Comparison of ENCODE assay signal across 15 cellular contexts in the genomic region with DNA sequence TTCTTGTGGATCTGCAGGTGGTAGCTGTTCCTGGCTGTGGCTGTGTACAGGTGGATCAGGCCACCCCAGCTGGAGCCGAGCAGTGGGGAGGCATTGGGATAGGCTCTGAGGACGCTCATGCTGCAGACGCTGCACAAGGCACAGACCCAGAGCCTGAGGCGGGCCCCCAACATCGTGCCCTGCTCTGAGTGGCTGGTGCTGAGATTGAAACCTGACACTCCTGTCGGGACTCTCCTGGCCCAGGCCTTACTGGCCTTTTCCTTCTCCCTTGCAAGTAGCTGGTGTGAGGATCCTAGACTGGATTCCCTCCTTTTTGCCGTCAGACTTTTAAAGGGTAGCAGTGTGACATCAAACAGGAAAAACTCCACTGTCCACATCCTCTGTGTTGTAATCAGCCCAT. TPM values are rescaled to one million over a fixed set of nuclear protein-coding genes. Genes with fewer than 3 reads are reported as not detected.
A peak's percentile ranks its signal among the peaks of the same experiment; 100 is the strongest.
DNase-seq lines count a peak whose midpoint lies in the region; ATAC-seq, FAIRE-seq and TF ChIP-seq lines count a peak whose summit lies in the region.
"Had no signal": no experiment of that assay in that cellular context is flagged by ENCODE, and none has a peak within 500 bp of the region (broad histone marks: within the 10 kb centered on the region; RNA-seq: fewer than 3 reads in every experiment).

A gene (minus strand): TSS at position 303 of the 400 bp plus-strand sequence. CDS start 130 bp downstream, at position 173.

- BruUV-seq in HepG2 (replicated peaks; lab: Mats Ljungman, UMichigan) (no TSS peak), Calu3 (replicated peaks; lab: Mats Ljungman, UMichigan) (no TSS peak)

- H3K27ac ChIP-seq in HepG2 (ENCODE audit: extremely low read length, insufficient read depth, low read length): no peak within 1 kb of the TSS

- POLR2A ChIA-PET in HepG2 (lab: Yijun Ruan, JAX): no interaction called here

- no peak within 1 kb of the TSS for H3K9ac ChIP-seq in HepG2 (ENCODE audit: insufficient read depth, low read depth, low read length)

- no peaks in the 10 kb centered on the region for H3K36me3 Mint-ChIP-seq in Calu3 (ENCODE audit: insufficient read depth, unreplicated experiment)
- H3K36me3 Mint-ChIP-seq: memory B cell; stimulated activated naive B cell treated with anti-CD40 and anti-IgM and Interleukin-4, amounts not matched to agents 10 μg/mL and 1 μg/mL and 100 μg/mL, for 72 hours had no signal

- no peak within 1 kb of the TSS for H2AFZ ChIP-seq in HepG2 (ENCODE audit: low read length)

- peaks cover 24% of the 10 kb centered on the region for H3K4me1 ChIP-seq in HepG2 (ENCODE audit: insufficient read depth, low read length)

- no peaks in the 10 kb centered on the region for H3K9me3 ChIP-seq in HepG2 (ENCODE audit: low read length)

- no peak for TF ChIP-seq POLR2A in HepG2 (IDR thresholded peaks at IDR 0.05; ENCODE audit: insufficient read depth in 1 of 2, low read depth in 2 of 2, low read length in 2 of 2)

- H3K4me1 Mint-ChIP-seq in Calu3 (ENCODE audit: low read depth, unreplicated experiment): no peaks in the 10 kb centered on the region
- H3K4me1 Mint-ChIP-seq: activated B cell treated with CpG ODN at 0.5 μM for 24 hours, memory B cell had no signal

- in situ Hi-C loops in HepG2 (cut with HindIII; ENCODE audit: extremely low pct_ligation_motif_present, low pct_unique_long_range_greater_than_20kb): no loop called here

- TF ChIP-seq RAD21 in Ishikawa (IDR thresholded peaks at IDR 0.05; ENCODE audit: low read depth): no peak
- TF ChIP-seq RAD21 in HepG2 (CRISPR knock-in tag; IDR thresholded peaks at IDR 0.05): no peak

- H3K27ac Mint-ChIP-seq in Calu3 (ENCODE audit: unreplicated experiment): no peak within 1 kb of the TSS
- H3K27ac Mint-ChIP-seq: activated B cell treated with CpG ODN at 0.5 μM for 24 hours; memory B cell; stimulated activated naive B cell treated with anti-CD40 and anti-IgM and Interleukin-4, amounts not matched to agents 10 μg/mL and 1 μg/mL and 100 μg/mL, for 72 hours had no signal

- H3K4me2 ChIP-seq in HepG2 (ENCODE audit: low read depth, low read length): 0 out of 2 replicates have a peak within 1 kb of the TSS, but pooled peaks have one; percentile 18

- ATAC-seq in HepG2: peak; percentile 96
- ATAC-seq: stimulated activated naive B cell treated with anti-CD40 and anti-IgM and Interleukin-4, amounts not matched to agents 10 μg/mL and 1 μg/mL and 100 μg/mL, for 72 hours had no signal

- FAIRE-seq in HepG2 (lab: Jason Lieb, UNC): no peak
- FAIRE-seq: small intestine had no signal

- H4K20me1 ChIP-seq in HepG2 (ENCODE audit: insufficient read depth, low read length): no peaks in the 10 kb centered on the region

- WGBS in HepG2 (ENCODE audit: low lambda C conversion rate): 4% methylated on average over 5 of the region's 7 CpGs

- DNase-seq in Daoy (ENCODE audit: low read depth): peak; percentile 68
- DNase-seq in ecto neural progenitor cell (ENCODE audit: low spot score): peak; percentile 91
- DNase-seq in HepG2 (ENCODE audit: low spot score): peak; percentile 6
- no peak for DNase-seq in AML-193 (lab: John Stamatoyannopoulos, UW)
- no peak for DNase-seq in Calu3
- DNase-seq in C1 segment of cervical spinal cord (lab: John Stamatoyannopoulos, UW): no peak
- no peak for DNase-seq in T-helper 1 cell
- DNase-seq: activated B cell treated with CpG ODN at 0.5 μM for 24 hours; activated effector memory CD4-positive, alpha-beta T cell treated with anti-CD3 and anti-CD28 coated beads, Interleukin-2, amount 50 U/mL, for 16 hours; NK-92 treated with Interleukin-12 subunit alpha and Interleukin-12 subunit beta, amount 100 ng/mL, for 24 hours; stimulated activated naive B cell treated with anti-CD40 and anti-IgM and Interleukin-4, amounts not matched to agents 10 μg/mL and 1 μg/mL and 100 μg/mL, for 72 hours had no signal

- no peak within 1 kb of the TSS for H3K4me3 Mint-ChIP-seq in Calu3 (ENCODE audit: low read depth, unreplicated experiment)
- H3K4me3 Mint-ChIP-seq: activated B cell treated with CpG ODN at 0.5 μM for 24 hours; memory B cell; stimulated activated naive B cell treated with anti-CD40 and anti-IgM and Interleukin-4, amounts not matched to agents 10 μg/mL and 1 μg/mL and 100 μg/mL, for 72 hours had no signal

- no peaks in the 10 kb centered on the region for H3K36me3 ChIP-seq in HepG2 (replicated peaks in 1 of 2; ENCODE audit: control insufficient read depth in 1 of 2, insufficient read depth in 2 of 2, low read length in 2 of 2)

- H3K27me3 Mint-ChIP-seq in Calu3 (ENCODE audit: unreplicated experiment): peaks cover 47% of the 10 kb centered on the region

- H3K79me2 ChIP-seq in HepG2 (ENCODE audit: insufficient read depth, low read length): no peaks in the 10 kb centered on the region

- CTCF ChIA-PET in HepG2 (lab: Yijun Ruan, JAX; ENCODE audit: low intra/inter-chr PET ratio, low total read pairs) (no interaction called here), Calu3 (lab: Charles Lee) (no interaction called here)

- TF ChIP-seq EP300 in Ishikawa (IDR thresholded peaks at IDR 0.05; ENCODE audit: borderline replicate concordance) (no peak), HepG2 (IDR thresholded peaks at IDR 0.05; ENCODE audit: low read depth in 2 of 2, low read length in 2 of 2) (no peak), HepG2 (CRISPR knock-in tag; IDR thresholded peaks at IDR 0.05; ENCODE audit: borderline replicate concordance) (no peak)

- no peak within 1 kb of the TSS for H3K4me3 ChIP-seq in HepG2 (replicated peaks in 1 of 3; ENCODE audit: insufficient read depth in 1 of 3, low read depth in 2 of 3, low read length in 3 of 3)

- intact Hi-C loops in HepG2 (cut with micrococcal nuclease; ENCODE audit: unreplicated experiment): no loop called here
- intact Hi-C loops in Calu3 (cut with micrococcal nuclease; ENCODE audit: unreplicated experiment): no loop called here

- TF ChIP-seq CTCF in HepG2 (CRISPR knock-in tag; IDR thresholded peaks at IDR 0.05): no peak
- no peak for TF ChIP-seq CTCF in Calu3 (IDR thresholded peaks at IDR 0.05; ENCODE audit: unreplicated experiment)

- no peaks in the 10 kb centered on the region for H3K9me3 Mint-ChIP-seq in Calu3 (ENCODE audit: low read depth, unreplicated experiment)
- H3K9me3 Mint-ChIP-seq: activated B cell treated with CpG ODN at 0.5 μM for 24 hours; memory B cell; stimulated activated naive B cell treated with anti-CD40 and anti-IgM and Interleukin-4, amounts not matched to agents 10 μg/mL and 1 μg/mL and 100 μg/mL, for 72 hours had no signal

- peaks cover 1 to 20% of the 10 kb centered on the region in 2 experiments; a peak in 3 of 5 replicates for H3K27me3 ChIP-seq in HepG2 (ENCODE audit: control insufficient read depth in 1 of 2, insufficient read depth in 2 of 2, low read length in 2 of 2)

TF ChIP-seq in Ishikawa, 13 proteins besides CTCF, POLR2A, EP300 and RAD21:
- no peak for TF ChIP-seq NFIC (IDR thresholded peaks at IDR 0.05)
- TF ChIP-seq, protein P1, sequence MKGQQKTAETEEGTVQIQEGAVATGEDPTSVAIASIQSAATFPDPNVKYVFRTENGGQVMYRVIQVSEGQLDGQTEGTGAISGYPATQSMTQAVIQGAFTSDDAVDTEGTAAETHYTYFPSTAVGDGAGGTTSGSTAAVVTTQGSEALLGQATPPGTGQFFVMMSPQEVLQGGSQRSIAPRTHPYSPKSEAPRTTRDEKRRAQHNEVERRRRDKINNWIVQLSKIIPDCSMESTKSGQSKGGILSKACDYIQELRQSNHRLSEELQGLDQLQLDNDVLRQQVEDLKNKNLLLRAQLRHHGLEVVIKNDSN (IDR thresholded peaks at IDR 0.05): no peak
- TF ChIP-seq, protein P2, sequence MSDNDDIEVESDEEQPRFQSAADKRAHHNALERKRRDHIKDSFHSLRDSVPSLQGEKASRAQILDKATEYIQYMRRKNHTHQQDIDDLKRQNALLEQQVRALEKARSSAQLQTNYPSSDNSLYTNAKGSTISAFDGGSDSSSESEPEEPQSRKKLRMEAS (IDR thresholded peaks at IDR 0.05): peak; percentile 48; the same call in 1 of the 2 replicates

TF ChIP-seq in HepG2, 621 proteins besides CTCF, POLR2A, EP300 and RAD21:
- TF ChIP-seq PHF21A (CRISPR knock-in tag; IDR thresholded peaks at IDR 0.05): 0 out of 2 replicates have a peak, but pooled peaks have one; percentile 19
- TF ChIP-seq ELF1 (CRISPR knock-in tag; IDR thresholded peaks at IDR 0.05): no peak
- peak; percentile 70; the same call in 1 of the 2 replicates for TF ChIP-seq SIX4 (CRISPR knock-in tag; IDR thresholded peaks at IDR 0.05)

RNA-seq across cellular contexts. Expression of the gene that starts here (rescaled TPM):
- total RNA-seq in Daoy (2014; rRNA removed; shearing (Covaris generic)): not detected in 2 replicates
- total RNA-seq in HepG2 (2016; rRNA removed; fragmentation: Illumina TruSeq; extraction: Trizol) (not detected in 2 replicates), Calu3 (2022) (not detected in 2 replicates)
- not detected in 2 replicates for total RNA-seq in HepG2 (2016; cell fraction: cytosol; rRNA removed; fragmentation: Illumina TruSeq; extraction: Trizol; ENCODE audit: low read depth)
- total RNA-seq in HepG2 (2016; cell fraction: insoluble cytoplasmic fraction; rRNA removed; fragmentation: Illumina TruSeq; extraction: Trizol): not detected in 2 replicates
- not detected in 2 replicates for total RNA-seq in HepG2 (2016; cell fraction: membrane; rRNA removed; fragmentation: Illumina TruSeq; extraction: Trizol)
- not detected in 2 replicates for total RNA-seq in HepG2 (2016; cell fraction: nucleus; rRNA removed; fragmentation: Illumina TruSeq; extraction: Trizol)
- polyA plus RNA-seq in HepG2 (2011; rRNA removed): not detected in 2 replicates
- polyA plus RNA-seq in HepG2 (2011; cell fraction: cytosol; rRNA removed): 0.01 TPM in 1 of 2 replicates, not detected in the other
- not detected in 2 replicates for polyA plus RNA-seq in HepG2 (2011; cell fraction: nucleus; rRNA removed)
- not detected in 2 replicates for polyA plus RNA-seq in HepG2 (2012)
- not detected in 2 replicates for polyA plus RNA-seq in HepG2 (2016; cell fraction: cytosol; fragmentation: Illumina TruSeq; extraction: Trizol; ENCODE audit: low read depth)
- not detected in 2 replicates for polyA plus RNA-seq in HepG2 (2016; cell fraction: insoluble cytoplasmic fraction; fragmentation: Illumina TruSeq; extraction: Trizol; ENCODE audit: low read depth)
- polyA plus RNA-seq in HepG2 (2016; cell fraction: membrane; fragmentation: Illumina TruSeq; extraction: Trizol; ENCODE audit: low read depth): not detected in 2 replicates
- not detected in 2 replicates for polyA plus RNA-seq in HepG2 (2016; cell fraction: nucleus; fragmentation: Illumina TruSeq; extraction: Trizol; ENCODE audit: insufficient read depth, low read depth)
- not detected in 2 replicates for polyA minus RNA-seq in HepG2 (2011; rRNA and poly(A)+ RNA removed; ENCODE audit: low replicate concordance)
- polyA minus RNA-seq in HepG2 (2011; cell fraction: cytosol; rRNA and poly(A)+ RNA removed): not detected in 2 replicates
- polyA minus RNA-seq in HepG2 (2011; cell fraction: nucleus; rRNA and poly(A)+ RNA removed): not detected in 2 replicates
- total RNA-seq: activated B cell treated with CpG ODN at 0.5 μM for 24 hours, HT-29 had no signal

Comparison
In these comparisons a context has a peak if more than half of its experiments do, and no peak if none do; other contexts are left out.
1. Peak in DNase-seq in Daoy; RNA of the gene not detected or under 1 TPM.
2. Peak in DNase-seq, ATAC-seq and H3K4me2 ChIP-seq in HepG2; RNA of the gene not detected or under 1 TPM.